In the genomic region with DNA sequence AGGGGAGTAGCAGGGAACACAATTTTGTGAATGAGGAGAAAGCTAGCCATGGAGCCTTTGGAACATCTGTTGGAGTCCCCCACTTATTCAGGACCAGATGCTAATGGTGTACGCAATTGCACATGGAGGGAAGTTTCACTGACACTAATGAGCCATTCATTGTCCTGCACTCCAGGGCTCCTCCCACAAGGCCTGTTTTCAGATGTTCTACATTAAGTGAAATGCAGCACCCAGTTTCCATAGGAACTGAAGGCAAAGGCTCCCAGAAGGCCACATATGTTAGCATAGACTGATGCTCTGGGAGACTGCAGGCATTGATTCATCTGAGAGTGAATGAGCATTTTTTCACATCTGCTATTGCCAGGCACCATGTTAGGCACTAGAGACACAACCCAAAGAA, we compare ENCODE assay signal across 18 cellular contexts.
DNase-seq lines count a peak whose midpoint lies in the region; ATAC-seq and TF ChIP-seq lines count a peak whose summit lies in the region.
"Had no signal": no experiment of that assay in that cellular context is flagged by ENCODE, and none has a peak within 500 bp of the region (broad histone marks: within the 10 kb centered on the region; RNA-seq: fewer than 3 reads in every experiment).

No MANE protein-coding gene starts in this region.

- H3K27ac Mint-ChIP-seq in glutamatergic neuron (ENCODE audit: unreplicated experiment) = peak overlapping the region; percentile 82
- no peak overlapping the region for H3K27ac Mint-ChIP-seq in naive thymus-derived CD8-positive, alpha-beta T cell
- H3K27ac Mint-ChIP-seq: activated CD8-positive, alpha-beta memory T cell treated with anti-CD3 and anti-CD28 coated beads, Interleukin-2, amount 10 ng/mL, durations not matched to agents 7 days and 5 days had no signal

- H3K4me3 Mint-ChIP-seq in glutamatergic neuron (ENCODE audit: unreplicated experiment) = no peak overlapping the region
- no peak overlapping the region for H3K4me3 Mint-ChIP-seq in naive thymus-derived CD8-positive, alpha-beta T cell
- H3K4me3 Mint-ChIP-seq: activated CD8-positive, alpha-beta memory T cell treated with anti-CD3 and anti-CD28 coated beads, Interleukin-2, amount 10 ng/mL, durations not matched to agents 7 days and 5 days had no signal

- H3K4me1 Mint-ChIP-seq in glutamatergic neuron (ENCODE audit: low read depth, unreplicated experiment) = peaks cover 14% of the 10 kb centered on the region
- H3K4me1 Mint-ChIP-seq in naive thymus-derived CD8-positive, alpha-beta T cell = peaks cover 16 to 30% (median 24%) of the 10 kb centered on the region in 4 donors

- POLR2A ChIA-PET in naive thymus-derived CD8-positive, alpha-beta T cell (lab: Charles Lee) = no interaction called here

- H3K36me3 Mint-ChIP-seq in glutamatergic neuron (ENCODE audit: unreplicated experiment) = peaks cover 21% of the 10 kb centered on the region
- H3K36me3 Mint-ChIP-seq in naive thymus-derived CD8-positive, alpha-beta T cell = peaks cover 0 to 12% (median 2%) of the 10 kb centered on the region in 3 donors

- H3K27me3 Mint-ChIP-seq in glutamatergic neuron (ENCODE audit: unreplicated experiment) = peaks cover 9% of the 10 kb centered on the region
- no peaks in the 10 kb centered on the region for H3K27me3 Mint-ChIP-seq in naive thymus-derived CD8-positive, alpha-beta T cell
- H3K27me3 Mint-ChIP-seq: activated CD8-positive, alpha-beta memory T cell treated with anti-CD3 and anti-CD28 coated beads, Interleukin-2, amount 10 ng/mL, durations not matched to agents 7 days and 5 days had no signal

- DNase-seq in AG08395 (ENCODE audit: low spot score) (peak; percentile 38), DMS 273 treated with DMSO at 0.1 percent for 48 hours (lab: John Stamatoyannopoulos, UW) (peak; percentile 58), RPMI7951 (ENCODE audit: low read depth) (peak; percentile 33), glutamatergic neuron (peak; percentile 37), DMS153 (lab: John Stamatoyannopoulos, UW) (no peak), kidney glomerular epithelial cell (lab: John Stamatoyannopoulos, UW) (no peak)
- no peak for DNase-seq in naive thymus-derived CD8-positive, alpha-beta T cell
- DNase-seq: activated CD4-positive, alpha-beta T cell treated with anti-CD3 and anti-CD28 coated beads for 4 hours; activated CD8-positive, alpha-beta memory T cell treated with anti-CD3 and anti-CD28 coated beads, Interleukin-2, amount 10 ng/mL, durations not matched to agents 7 days and 5 days; adrenal gland; AML-193; Caco-2; esophagus squamous epithelium; GF-D8; spleen; substantia nigra had no signal

- ATAC-seq in naive thymus-derived CD8-positive, alpha-beta T cell = no peak
- no peak for ATAC-seq in GM21390 (IDR thresholded peaks at IDR 0.05; ENCODE audit: unreplicated experiment)
- ATAC-seq: activated CD8-positive, alpha-beta memory T cell treated with anti-CD3 and anti-CD28 coated beads, Interleukin-2, amount 10 ng/mL, durations not matched to agents 7 days and 5 days; Panc1 had no signal

- H3K9me3 Mint-ChIP-seq in glutamatergic neuron (ENCODE audit: unreplicated experiment) = peaks cover 13% of the 10 kb centered on the region
- H3K9me3 Mint-ChIP-seq in naive thymus-derived CD8-positive, alpha-beta T cell = peaks cover 6 to 24% (median 10%) of the 10 kb centered on the region in 9 donors

- no peak for TF ChIP-seq CTCF in glutamatergic neuron (IDR thresholded peaks at IDR 0.05; ENCODE audit: partially characterized antibody, unreplicated experiment)

Comparison
In these comparisons a context has a peak if more than half of its experiments do, and no peak if none do; other contexts are left out.
1. DNase-seq: peak in AG08395 (single experiment), DMS 273 treated with DMSO at 0.1 percent for 48 hours (single experiment), RPMI7951 (single experiment) and glutamatergic neuron (single experiment); none in naive thymus-derived CD8-positive, alpha-beta T cell (0 of 10), DMS153 (single experiment) and kidney glomerular epithelial cell (single experiment).